Comparison of ENCODE assay signal across 11 cellular contexts in the genomic region with DNA sequence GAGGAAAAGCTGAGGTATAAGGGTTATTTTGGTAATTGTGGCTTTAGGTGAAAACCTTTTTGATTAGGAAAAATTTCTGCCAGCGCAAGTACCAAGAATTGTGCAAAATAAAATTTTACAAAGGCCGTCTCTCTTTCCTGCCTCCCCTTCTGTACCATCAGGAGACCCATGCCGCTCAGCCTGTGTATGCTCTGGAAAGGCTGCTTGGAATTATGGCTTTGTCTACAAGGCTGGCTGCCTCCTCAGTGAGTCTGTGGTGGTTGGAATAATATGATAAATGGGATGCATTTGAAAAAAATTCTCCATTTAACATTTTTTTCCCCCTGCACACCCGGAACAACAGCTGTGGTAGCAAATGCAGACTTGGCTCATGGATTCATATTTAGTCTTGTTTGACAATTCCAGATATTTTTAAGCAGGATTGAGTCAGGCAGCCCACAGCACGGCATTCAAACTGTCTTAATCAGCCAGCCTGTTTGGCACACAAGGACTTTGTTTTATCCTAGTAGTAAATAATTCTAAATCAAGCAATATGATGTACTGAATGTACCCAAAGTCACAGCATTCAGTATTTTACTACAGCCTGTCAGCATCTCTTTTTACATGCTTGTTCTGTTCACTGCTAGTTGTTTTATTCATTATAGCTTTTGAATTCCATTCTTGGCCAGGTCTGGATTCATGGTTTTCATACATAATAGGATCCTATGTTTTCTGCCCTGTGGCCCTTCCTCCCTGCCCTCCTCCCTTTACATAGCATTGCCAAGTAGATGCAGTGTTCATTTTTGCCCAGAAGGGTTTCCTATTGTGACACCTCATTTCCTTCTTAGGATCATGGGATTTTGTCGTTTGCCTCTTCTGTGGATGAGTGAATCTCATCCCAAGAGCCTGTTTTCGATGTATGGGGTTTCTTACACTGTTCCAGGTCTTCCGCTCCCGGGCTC.
DNase-seq lines count a peak whose midpoint lies in the region; ATAC-seq, FAIRE-seq and TF ChIP-seq lines count a peak whose summit lies in the region.
"Had no signal": no experiment of that assay in that cellular context is flagged by ENCODE, and none has a peak within 500 bp of the region (broad histone marks: within the 10 kb centered on the region; RNA-seq: fewer than 3 reads in every experiment).

No MANE protein-coding gene starts in this region.

- H3K4me3 ChIP-seq in skeletal muscle satellite cell (ENCODE audit: low read length): peak overlapping the region; percentile 2

- no peaks in the 10 kb centered on the region for H3K36me3 ChIP-seq in skeletal muscle satellite cell (ENCODE audit: insufficient read depth, low read length)

- no peak for TF ChIP-seq POLR2A in GM12891 (IDR thresholded peaks at IDR 0.05; ENCODE audit: low read depth, low read length)

- H3K4me1 ChIP-seq in skeletal muscle satellite cell (ENCODE audit: control insufficient read depth, insufficient read depth, low read length): peaks cover 20% of the 10 kb centered on the region

- H3K9me3 ChIP-seq in skeletal muscle satellite cell (replicated peaks; ENCODE audit: low read length): no peaks in the 10 kb centered on the region

- peak overlapping the region; percentile 63 for H3K4me2 ChIP-seq in skeletal muscle satellite cell (ENCODE audit: low read length)

- H3K27me3 ChIP-seq in skeletal muscle satellite cell (ENCODE audit: control insufficient read depth, insufficient read depth, low read length): no peaks in the 10 kb centered on the region

- peak overlapping the region; percentile 49 for H3K9ac ChIP-seq in skeletal muscle satellite cell (ENCODE audit: low read depth, low read length)

- no peak for ATAC-seq in HG02981 (IDR thresholded peaks at IDR 0.05; ENCODE audit: unreplicated experiment)

- DNase-seq in H4 (ENCODE audit: low spot score): peak; percentile 40
- DNase-seq in astrocyte of the hippocampus (ENCODE audit: low read depth, low spot score): peak; percentile 75
- DNase-seq in hepatic stellate cell (ENCODE audit: low spot score): peak; percentile 23
- no peak for DNase-seq in KG1 (lab: John Stamatoyannopoulos, UW)
- DNase-seq in GM12891 (ENCODE audit: insufficient read length, low spot score): no peak
- DNase-seq in NCI-H524 treated with DMSO at 0.1 percent for 48 hours (lab: John Stamatoyannopoulos, UW): no peak
- DNase-seq: activated CD4-positive, alpha-beta memory T cell treated with anti-CD3 and anti-CD28 coated beads for 36 hours; cerebellar nuclear complex; kidney glomerular epithelial cell had no signal

- no peak for FAIRE-seq in GM12891 (lab: Jason Lieb, UNC)

TF ChIP-seq in GM12891, 5 proteins besides CTCF, POLR2A, EP300 and RAD21:
- TF ChIP-seq POLR2AphosphoS5 (IDR thresholded peaks at IDR 0.05; ENCODE audit: low read depth, low read length) (no peak), TAF1 (IDR thresholded peaks at IDR 0.05; ENCODE audit: low read depth, low read length) (no peak), PAX5 (IDR thresholded peaks at IDR 0.05; ENCODE audit: insufficient read depth, low read length, severe bottlenecking) (no peak), SPI1 (IDR thresholded peaks at IDR 0.05; ENCODE audit: low read depth, low read length) (no peak), POU2F2 (IDR thresholded peaks at IDR 0.05; ENCODE audit: low read depth, low read length) (no peak)

Comparison
In these comparisons a context has a peak if more than half of its experiments do, and no peak if none do; other contexts are left out.
1. DNase-seq: peak in H4 (single experiment), astrocyte of the hippocampus (single experiment) and hepatic stellate cell (single experiment); none in KG1 (single experiment), GM12891 (single experiment) and NCI-H524 treated with DMSO at 0.1 percent for 48 hours (single experiment).